21 cellular contexts compared by ENCODE assay signal in genomic region chr6:107585815-107586435, GRCh38.
DNase-seq lines count a peak whose midpoint lies in the region; ATAC-seq lines count a peak whose summit lies in the region.
"Had no signal": no experiment of that assay in that cellular context is flagged by ENCODE, and none has a peak within 500 bp of the region (broad histone marks: within the 10 kb centered on the region; RNA-seq: fewer than 3 reads in every experiment).

No MANE protein-coding gene starts in this region.

- H3K9me3 ChIP-seq in GM23248 (ENCODE audit: low read depth) = no peaks in the 10 kb centered on the region

- no peak overlapping the region for H3K4me2 ChIP-seq in GM23248 (ENCODE audit: unreplicated experiment)

- in situ Hi-C loops in GM23248 (cut with MboI) = no loop called here

- H3K27ac ChIP-seq in GM23248 = no peak overlapping the region
- H3K27ac ChIP-seq: 22Rv1 had no signal

- H3K9ac ChIP-seq in GM23248 = no peak overlapping the region

- no peaks in the 10 kb centered on the region for H3K79me2 ChIP-seq in GM23248 (ENCODE audit: insufficient read depth)

- ATAC-seq in left lobe of liver = no peak
- ATAC-seq: activated CD8-positive, alpha-beta T cell treated with anti-CD3 and anti-CD28 coated beads, Interleukin-2, amount 10 ng/mL, durations not matched to agents 7 days and 5 days; natural killer cell had no signal

- 91 to 92% methylated on average over 5 of the region's 5 CpGs for WGBS in GM23248 (ENCODE audit: low coverage in 1 of 2, low lambda C conversion rate in 2 of 2, missing lambda C conversion rate in 2 of 2), 2 experiments

- no peaks in the 10 kb centered on the region for H3K36me3 ChIP-seq in GM23248 (ENCODE audit: low read depth)

- H3K4me3 ChIP-seq in GM23248 = no peak overlapping the region

- H4K20me1 ChIP-seq in GM23248 (ENCODE audit: insufficient read depth) = no peaks in the 10 kb centered on the region

- H2AFZ ChIP-seq in GM23248 = no peak overlapping the region

- no peaks in the 10 kb centered on the region for H3K4me1 ChIP-seq in GM23248 (ENCODE audit: insufficient read depth)

- no peaks in the 10 kb centered on the region for H3K9me2 ChIP-seq in GM23248 (ENCODE audit: insufficient read depth)

- no peaks in the 10 kb centered on the region for H3F3A ChIP-seq in GM23248 (ENCODE audit: insufficient read depth)

- H3K27me3 ChIP-seq in GM23248 (replicated peaks; ENCODE audit: insufficient read depth) = no peaks in the 10 kb centered on the region

- DNase-seq in DMS 273 (lab: John Stamatoyannopoulos, UW; ENCODE audit: unreplicated experiment) (peak; percentile 69), DMS 273 treated with DMSO at 0.1 percent for 48 hours (lab: John Stamatoyannopoulos, UW) (no peak), NCI-H146 treated with DMSO at 0.1 percent for 48 hours (lab: John Stamatoyannopoulos, UW; ENCODE audit: unreplicated experiment) (peak; percentile 25), NCI-H526 treated with DMSO at 0.1 percent for 48 hours (lab: John Stamatoyannopoulos, UW) (peak; percentile 89), occipital lobe (lab: John Stamatoyannopoulos, UW) (peak; percentile 15), GM23248 (no peak), left lobe of liver (ENCODE audit: low spot score) (no peak), COLO829 (ENCODE audit: low spot score) (no peak)
- DNase-seq: activated B cell treated with CpG ODN at 0.5 μM for 24 hours; activated CD8-positive, alpha-beta T cell treated with anti-CD3 and anti-CD28 coated beads, Interleukin-2, amount 10 ng/mL, durations not matched to agents 7 days and 5 days; activated naive CD4-positive, alpha-beta T cell treated with anti-CD3 and anti-CD28 coated beads, Interleukin-2, amount 50 U/mL, for 16 hours; activated T-cell treated with anti-CD3 and anti-CD28 coated beads, Interleukin-2, amount 50 U/mL, for 48 hours; Karpas-422; kidney; mesenchymal stem cell; natural killer cell; NCI-H1930; SHP77 treated with DMSO at 0.1 percent for 48 hours; small intestine; stimulated activated CD4-positive, alpha-beta T cell treated with anti-CD3 and anti-CD28 coated beads, Interleukin-4, amount 100 ng/mL, for 4 hours had no signal

Comparison
In these comparisons a context has a peak if more than half of its experiments do, and no peak if none do; other contexts are left out.
1. DNase-seq: peak in DMS 273 (single experiment), NCI-H146 treated with DMSO at 0.1 percent for 48 hours (single experiment), NCI-H526 treated with DMSO at 0.1 percent for 48 hours (single experiment) and occipital lobe (single experiment); none in DMS 273 treated with DMSO at 0.1 percent for 48 hours (single experiment), GM23248 (single experiment), left lobe of liver (single experiment) and COLO829 (single experiment).